In genomic region chr9:95104966-95105365, GRCh38 we compare ENCODE assay signal across 1 cellular context.
TF ChIP-seq lines count a peak whose summit lies in the region.

No MANE protein-coding gene starts in this region.

TF ChIP-seq in GM23338, 12 proteins besides CTCF, POLR2A, EP300 and RAD21 (continued from another document):
- TF ChIP-seq, protein P1, sequence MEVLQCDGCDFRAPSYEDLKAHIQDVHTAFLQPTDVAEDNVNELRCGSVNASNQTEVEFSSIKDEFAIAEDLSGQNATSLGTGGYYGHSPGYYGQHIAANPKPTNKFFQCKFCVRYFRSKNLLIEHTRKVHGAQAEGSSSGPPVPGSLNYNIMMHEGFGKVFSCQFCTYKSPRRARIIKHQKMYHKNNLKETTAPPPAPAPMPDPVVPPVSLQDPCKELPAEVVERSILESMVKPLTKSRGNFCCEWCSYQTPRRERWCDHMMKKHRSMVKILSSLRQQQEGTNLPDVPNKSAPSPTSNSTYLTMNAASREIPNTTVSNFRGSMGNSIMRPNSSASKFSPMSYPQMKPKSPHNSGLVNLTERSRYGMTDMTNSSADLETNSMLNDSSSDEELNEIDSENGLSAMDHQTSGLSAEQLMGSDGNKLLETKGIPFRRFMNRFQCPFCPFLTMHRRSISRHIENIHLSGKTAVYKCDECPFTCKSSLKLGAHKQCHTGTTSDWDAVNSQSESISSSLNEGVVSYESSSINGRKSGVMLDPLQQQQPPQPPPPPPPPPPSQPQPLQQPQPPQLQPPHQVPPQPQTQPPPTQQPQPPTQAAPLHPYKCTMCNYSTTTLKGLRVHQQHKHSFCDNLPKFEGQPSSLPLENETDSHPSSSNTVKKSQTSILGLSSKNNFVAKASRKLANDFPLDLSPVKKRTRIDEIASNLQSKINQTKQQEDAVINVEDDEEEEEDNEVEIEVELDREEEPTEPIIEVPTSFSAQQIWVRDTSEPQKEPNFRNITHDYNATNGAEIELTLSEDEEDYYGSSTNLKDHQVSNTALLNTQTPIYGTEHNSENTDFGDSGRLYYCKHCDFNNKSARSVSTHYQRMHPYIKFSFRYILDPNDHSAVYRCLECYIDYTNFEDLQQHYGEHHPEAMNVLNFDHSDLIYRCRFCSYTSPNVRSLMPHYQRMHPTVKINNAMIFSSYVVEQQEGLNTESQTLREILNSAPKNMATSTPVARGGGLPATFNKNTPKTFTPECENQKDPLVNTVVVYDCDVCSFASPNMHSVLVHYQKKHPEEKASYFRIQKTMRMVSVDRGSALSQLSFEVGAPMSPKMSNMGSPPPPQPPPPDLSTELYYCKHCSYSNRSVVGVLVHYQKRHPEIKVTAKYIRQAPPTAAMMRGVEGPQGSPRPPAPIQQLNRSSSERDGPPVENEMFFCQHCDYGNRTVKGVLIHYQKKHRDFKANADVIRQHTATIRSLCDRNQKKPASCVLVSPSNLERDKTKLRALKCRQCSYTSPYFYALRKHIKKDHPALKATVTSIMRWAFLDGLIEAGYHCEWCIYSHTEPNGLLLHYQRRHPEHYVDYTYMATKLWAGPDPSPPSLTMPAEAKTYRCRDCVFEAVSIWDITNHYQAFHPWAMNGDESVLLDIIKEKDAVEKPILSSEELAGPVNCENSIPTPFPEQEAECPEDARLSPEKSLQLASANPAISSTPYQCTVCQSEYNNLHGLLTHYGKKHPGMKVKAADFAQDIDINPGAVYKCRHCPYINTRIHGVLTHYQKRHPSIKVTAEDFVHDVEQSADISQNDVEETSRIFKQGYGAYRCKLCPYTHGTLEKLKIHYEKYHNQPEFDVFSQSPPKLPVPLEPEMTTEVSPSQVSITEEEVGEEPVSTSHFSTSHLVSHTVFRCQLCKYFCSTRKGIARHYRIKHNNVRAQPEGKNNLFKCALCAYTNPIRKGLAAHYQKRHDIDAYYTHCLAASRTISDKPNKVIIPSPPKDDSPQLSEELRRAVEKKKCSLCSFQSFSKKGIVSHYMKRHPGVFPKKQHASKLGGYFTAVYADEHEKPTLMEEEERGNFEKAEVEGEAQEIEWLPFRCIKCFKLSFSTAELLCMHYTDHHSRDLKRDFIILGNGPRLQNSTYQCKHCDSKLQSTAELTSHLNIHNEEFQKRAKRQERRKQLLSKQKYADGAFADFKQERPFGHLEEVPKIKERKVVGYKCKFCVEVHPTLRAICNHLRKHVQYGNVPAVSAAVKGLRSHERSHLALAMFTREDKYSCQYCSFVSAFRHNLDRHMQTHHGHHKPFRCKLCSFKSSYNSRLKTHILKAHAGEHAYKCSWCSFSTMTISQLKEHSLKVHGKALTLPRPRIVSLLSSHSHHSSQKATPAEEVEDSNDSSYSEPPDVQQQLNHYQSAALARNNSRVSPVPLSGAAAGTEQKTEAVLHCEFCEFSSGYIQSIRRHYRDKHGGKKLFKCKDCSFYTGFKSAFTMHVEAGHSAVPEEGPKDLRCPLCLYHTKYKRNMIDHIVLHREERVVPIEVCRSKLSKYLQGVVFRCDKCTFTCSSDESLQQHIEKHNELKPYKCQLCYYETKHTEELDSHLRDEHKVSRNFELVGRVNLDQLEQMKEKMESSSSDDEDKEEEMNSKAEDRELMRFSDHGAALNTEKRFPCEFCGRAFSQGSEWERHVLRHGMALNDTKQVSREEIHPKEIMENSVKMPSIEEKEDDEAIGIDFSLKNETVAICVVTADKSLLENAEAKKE (CRISPR knock-in tag; IDR thresholded peaks at IDR 0.05), result no peak
- TF ChIP-seq POLR2AphosphoS5 (IDR thresholded peaks at IDR 0.05; ENCODE audit: low read depth) (no peak), ZNF114 (CRISPR knock-in tag; IDR thresholded peaks at IDR 0.05) (no peak), JUNB (IDR thresholded peaks at IDR 0.05; ENCODE audit: unreplicated experiment) (no peak), NANOG (IDR thresholded peaks at IDR 0.05; ENCODE audit: borderline replicate concordance) (no peak), STAT1 (IDR thresholded peaks at IDR 0.05; ENCODE audit: unreplicated experiment) (no peak)
- TF ChIP-seq, protein P2, sequence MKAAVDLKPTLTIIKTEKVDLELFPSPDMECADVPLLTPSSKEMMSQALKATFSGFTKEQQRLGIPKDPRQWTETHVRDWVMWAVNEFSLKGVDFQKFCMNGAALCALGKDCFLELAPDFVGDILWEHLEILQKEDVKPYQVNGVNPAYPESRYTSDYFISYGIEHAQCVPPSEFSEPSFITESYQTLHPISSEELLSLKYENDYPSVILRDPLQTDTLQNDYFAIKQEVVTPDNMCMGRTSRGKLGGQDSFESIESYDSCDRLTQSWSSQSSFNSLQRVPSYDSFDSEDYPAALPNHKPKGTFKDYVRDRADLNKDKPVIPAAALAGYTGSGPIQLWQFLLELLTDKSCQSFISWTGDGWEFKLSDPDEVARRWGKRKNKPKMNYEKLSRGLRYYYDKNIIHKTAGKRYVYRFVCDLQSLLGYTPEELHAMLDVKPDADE (IDR thresholded peaks at IDR 0.05), result no peak
